ENCODE assay signal across 23 cellular contexts in the genomic region with DNA sequence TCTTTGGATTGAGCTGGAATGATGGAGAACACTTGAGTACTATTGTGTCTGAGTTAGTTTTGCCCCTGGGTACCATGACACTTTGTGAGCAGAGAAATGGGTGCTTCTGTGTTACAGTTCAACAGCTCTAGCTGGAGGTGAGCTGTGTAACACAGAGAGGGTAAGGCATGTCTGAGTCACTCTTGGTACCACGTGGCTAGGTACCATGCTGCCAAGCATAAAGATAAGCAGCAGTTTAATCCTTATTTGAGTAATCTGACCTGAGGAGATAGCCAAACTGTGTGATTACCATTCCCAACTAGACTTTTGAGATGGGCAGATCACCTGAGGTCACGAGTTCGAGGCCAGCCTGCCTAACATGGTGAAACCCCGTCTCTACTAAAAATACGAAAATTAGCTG.
DNase-seq lines count a peak whose midpoint lies in the region; ATAC-seq and TF ChIP-seq lines count a peak whose summit lies in the region.
"Had no signal": no experiment of that assay in that cellular context is flagged by ENCODE, and none has a peak within 500 bp of the region (broad histone marks: within the 10 kb centered on the region; RNA-seq: fewer than 3 reads in every experiment).

No MANE protein-coding gene starts in this region.

- no peaks in the 10 kb centered on the region for H3K27me3 ChIP-seq in smooth muscle cell (ENCODE audit: low read depth)
- H3K27me3 ChIP-seq: ascending aorta, tibial nerve had no signal

- DNase-seq in D341Med (ENCODE audit: low spot score) (peak; percentile 34), HT1080 (ENCODE audit: low read depth) (peak; percentile 12), amniotic epithelial cell (ENCODE audit: low read depth) (peak; percentile 9), mucosa of descending colon (no peak), smooth muscle cell (lab: John Stamatoyannopoulos, UW; ENCODE audit: unreplicated experiment) (no peak), MV-4-11 (lab: John Stamatoyannopoulos, UW) (no peak), type B pancreatic cell (ENCODE audit: extremely low spot score, unreplicated experiment) (no peak)
- DNase-seq in activated CD4-positive, alpha-beta T cell treated with anti-CD3 and anti-CD28 coated beads for 4 hours = no peak
- DNase-seq: ACHN; activated CD4-positive, alpha-beta T cell treated with anti-CD3 and anti-CD28 coated beads for 36 hours; activated T-cell treated with anti-CD3 and anti-CD28 coated beads for 4 hours; dermis blood vessel endothelial cell; DND-41; natural killer cell; NCI-H2081 treated with DMSO at 0.1 percent for 48 hours; NCI-H345; T-helper 2 cell had no signal

- H3F3A ChIP-seq in smooth muscle cell (ENCODE audit: low read depth) = no peaks in the 10 kb centered on the region

- no peak overlapping the region for H2AFZ ChIP-seq in smooth muscle cell (ENCODE audit: low read depth)

- no peaks in the 10 kb centered on the region for H3K36me3 ChIP-seq in mucosa of descending colon (ENCODE audit: low read depth)
- no peaks in the 10 kb centered on the region for H3K36me3 ChIP-seq in smooth muscle cell (ENCODE audit: low read depth)
- H3K36me3 ChIP-seq: ascending aorta, tibial nerve had no signal

- H3K27ac Mint-ChIP-seq in type B pancreatic cell = no peak overlapping the region
- H3K27ac Mint-ChIP-seq: activated CD4-positive, alpha-beta T cell treated with anti-CD3 and anti-CD28 coated beads for 36 hours; activated naive CD8-positive, alpha-beta T cell; IgD-negative memory B cell; natural killer cell had no signal

- H3K4me1 ChIP-seq in mucosa of descending colon (ENCODE audit: low read depth) (no peaks in the 10 kb centered on the region), smooth muscle cell (ENCODE audit: low read depth) (no peaks in the 10 kb centered on the region)
- H3K4me1 ChIP-seq: ascending aorta, tibial nerve had no signal

- H3K9me3 ChIP-seq in mucosa of descending colon (no peaks in the 10 kb centered on the region), smooth muscle cell (replicated peaks; ENCODE audit: low read depth) (no peaks in the 10 kb centered on the region)
- H3K9me3 ChIP-seq: ascending aorta, tibial nerve had no signal

- peaks cover 4% of the 10 kb centered on the region for H3K4me1 Mint-ChIP-seq in type B pancreatic cell (ENCODE audit: unreplicated experiment)

- no peak overlapping the region for H3K4me2 ChIP-seq in smooth muscle cell

- H3K79me2 ChIP-seq in smooth muscle cell (ENCODE audit: low read depth) = no peaks in the 10 kb centered on the region

- WGBS in smooth muscle cell (ENCODE audit: low lambda C conversion rate) = 89% methylated on average over 5 of the region's 5 CpGs

- H3K27ac ChIP-seq in smooth muscle cell (ENCODE audit: low read depth) = no peak overlapping the region
- H3K27ac ChIP-seq: ascending aorta, tibial nerve had no signal

- H3K4me3 ChIP-seq in mucosa of descending colon = no peak overlapping the region
- no peak overlapping the region for H3K4me3 ChIP-seq in smooth muscle cell
- H3K4me3 ChIP-seq: ascending aorta, tibial nerve had no signal

- H3K9me3 Mint-ChIP-seq in type B pancreatic cell = no peaks in the 10 kb centered on the region
- H3K9me3 Mint-ChIP-seq: IgD-negative memory B cell, natural killer cell had no signal

- peaks cover 27% of the 10 kb centered on the region for H3K27me3 Mint-ChIP-seq in type B pancreatic cell
- H3K27me3 Mint-ChIP-seq: IgD-negative memory B cell had no signal

- no peak overlapping the region for H3K9ac ChIP-seq in smooth muscle cell (ENCODE audit: low read depth)

- H4K20me1 ChIP-seq in smooth muscle cell (ENCODE audit: low read depth) = no peaks in the 10 kb centered on the region

- no peaks in the 10 kb centered on the region for H3K36me3 Mint-ChIP-seq in type B pancreatic cell
- H3K36me3 Mint-ChIP-seq: activated naive CD8-positive, alpha-beta T cell; IgD-negative memory B cell; natural killer cell had no signal

- ATAC-seq in mucosa of descending colon = peak; percentile 60
- ATAC-seq: activated CD4-positive, alpha-beta T cell treated with anti-CD3 and anti-CD28 coated beads for 36 hours; natural killer cell; Right ventricle myocardium inferior; SK-N-SH treated with all-trans-retinoic acid at 6 μM for 48 hours had no signal

- H3K4me3 Mint-ChIP-seq in type B pancreatic cell = no peak overlapping the region
- H3K4me3 Mint-ChIP-seq: activated CD4-positive, alpha-beta T cell treated with anti-CD3 and anti-CD28 coated beads for 36 hours; activated naive CD8-positive, alpha-beta T cell; IgD-negative memory B cell; natural killer cell had no signal

- intact Hi-C loops in mucosa of descending colon (cut with DNase I, micrococcal nuclease) = no loop called here

- no peak for TF ChIP-seq CTCF in mucosa of descending colon (IDR thresholded peaks at IDR 0.05)
- TF ChIP-seq CTCF in smooth muscle cell (IDR thresholded peaks at IDR 0.05; ENCODE audit: borderline replicate concordance, insufficient read depth, poor library complexity, severe bottlenecking) = no peak
- no peak for TF ChIP-seq CTCF in type B pancreatic cell (conservative IDR thresholded peaks at IDR 0.05)

Comparison
In these comparisons a context has a peak if more than half of its experiments do, and no peak if none do; other contexts are left out.
1. DNase-seq: peak in D341Med (single experiment), HT1080 (single experiment) and amniotic epithelial cell (single experiment); none in mucosa of descending colon (0 of 3), smooth muscle cell (single experiment), MV-4-11 (single experiment), activated CD4-positive, alpha-beta T cell treated with anti-CD3 and anti-CD28 coated beads for 4 hours (0 of 2) and type B pancreatic cell (single experiment).